ENCODE assay signal across 8 cellular contexts in the genomic region with DNA sequence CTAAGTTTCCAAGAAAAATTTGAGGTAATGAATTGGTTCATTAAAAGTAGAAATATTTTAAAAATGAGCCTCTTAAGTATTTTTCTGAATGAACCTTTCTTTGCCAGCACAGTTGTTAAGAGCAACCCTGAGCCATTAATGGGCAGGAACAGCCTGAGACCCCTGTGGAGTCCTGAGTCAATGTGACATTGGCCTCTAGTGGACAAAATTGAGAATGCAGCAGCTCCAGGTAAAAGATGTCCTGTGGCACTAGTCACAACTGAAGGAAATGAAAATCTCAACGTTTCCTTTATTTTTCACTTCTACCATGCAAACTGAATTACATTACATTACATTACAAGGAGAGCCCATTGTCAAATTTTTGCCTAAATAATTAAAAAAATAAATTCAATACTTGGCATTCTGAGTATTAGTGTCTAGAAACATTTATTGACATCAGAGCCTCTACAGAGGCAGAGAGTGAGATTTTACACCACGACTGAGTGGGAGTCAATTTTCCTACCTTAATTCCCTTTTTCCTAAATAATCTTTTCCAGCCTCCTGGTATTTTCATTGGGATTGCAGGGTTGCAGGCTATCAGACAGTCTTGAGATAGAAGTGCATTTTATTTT.
A peak's percentile ranks its signal among the peaks of the same experiment; 100 is the strongest.
DNase-seq lines count a peak whose midpoint lies in the region; ATAC-seq and TF ChIP-seq lines count a peak whose summit lies in the region.

No MANE protein-coding gene starts in this region.

- peaks cover 14% of the 10 kb centered on the region for H3K36me3 Mint-ChIP-seq in Calu3 (ENCODE audit: insufficient read depth, unreplicated experiment)
- no peaks in the 10 kb centered on the region for H3K36me3 Mint-ChIP-seq in activated CD4-positive, alpha-beta T cell treated with anti-CD3 and anti-CD28 coated beads, Interleukin-2, amount 10 ng/mL, durations not matched to agents 24 days and 14 days (ENCODE audit: low read depth)

- H3K4me1 Mint-ChIP-seq in Calu3 (ENCODE audit: low read depth, unreplicated experiment) = peaks cover 36% of the 10 kb centered on the region
- no peaks in the 10 kb centered on the region for H3K4me1 Mint-ChIP-seq in activated CD4-positive, alpha-beta T cell treated with anti-CD3 and anti-CD28 coated beads, Interleukin-2, amount 10 ng/mL, durations not matched to agents 24 days and 14 days

- DNase-seq in Calu3 (peak; percentile 83), NCI-H226 (peak; percentile 38), epidermal melanocyte (ENCODE audit: insufficient read length, low spot score) (peak; percentile 75), mucosa of descending colon (peak in 1 of 3 donors; percentile 87), tibial artery (peak in 1 of 2 donors; percentile 57)
- peak; percentile 87 for DNase-seq in activated CD4-positive, alpha-beta T cell treated with anti-CD3 and anti-CD28 coated beads, Interleukin-2, amount 10 ng/mL, durations not matched to agents 24 days and 14 days

- ATAC-seq in GM19351 (IDR thresholded peaks at IDR 0.05; ENCODE audit: unreplicated experiment) (peak; percentile 76), HG03354 (IDR thresholded peaks at IDR 0.05; ENCODE audit: poor library complexity, severe bottlenecking, unreplicated experiment) (peak; percentile 94), mucosa of descending colon (peak; percentile 72)

- TF ChIP-seq CTCF in Calu3 (IDR thresholded peaks at IDR 0.05; ENCODE audit: unreplicated experiment) (peak; percentile 74), mucosa of descending colon (IDR thresholded peaks at IDR 0.05) (peak; percentile 88), tibial artery (IDR thresholded peaks at IDR 0.05) (peak; percentile 90 to 93)

- intact Hi-C loops in Calu3 (cut with micrococcal nuclease; ENCODE audit: unreplicated experiment) (loop anchor here (1.0 kb wide), 3 partner anchors 218 to 361 kb away; no protein-coding TSS in a partner anchor), mucosa of descending colon (cut with DNase I, micrococcal nuclease) (loop anchor here (5.0 to 10.0 kb wide), 5 partner anchors 202 to 364 kb away; no protein-coding TSS in a partner anchor), tibial artery (cut with DNase I; ENCODE audit: low total_unique reads) (loop anchor here (5.0 to 10.0 kb wide), 2 partner anchors 164 to 362 kb away; no protein-coding TSS in a partner anchor)
- intact Hi-C loops in activated CD4-positive, alpha-beta T cell treated with anti-CD3 and anti-CD28 coated beads, Interleukin-2, amount 10 ng/mL, durations not matched to agents 24 days and 14 days (cut with micrococcal nuclease) = loop anchor here (1.0 to 10.0 kb wide), 4 partner anchors 74 to 537 kb away; a partner anchor contains a TSS

- H3K27me3 Mint-ChIP-seq in Calu3 (ENCODE audit: unreplicated experiment) = no peaks in the 10 kb centered on the region
- peaks cover 10% of the 10 kb centered on the region for H3K27me3 Mint-ChIP-seq in activated CD4-positive, alpha-beta T cell treated with anti-CD3 and anti-CD28 coated beads, Interleukin-2, amount 10 ng/mL, durations not matched to agents 24 days and 14 days

- CTCF ChIA-PET in Calu3 (lab: Charles Lee) = interaction anchor here (0.6 to 4.8 kb wide), 10 partner anchors 49 to 511 kb away, joined by 3 to 41 read pairs (median 6); a partner anchor contains a TSS

- H3K36me3 ChIP-seq in mucosa of descending colon (ENCODE audit: low read depth) (no peaks in the 10 kb centered on the region), tibial artery (peaks cover 3 to 9% (median 5%) of the 10 kb centered on the region in 3 donors)

- no peak overlapping the region for H3K27ac ChIP-seq in tibial artery

- H3K4me3 Mint-ChIP-seq in Calu3 (ENCODE audit: low read depth, unreplicated experiment) = no peak overlapping the region
- H3K4me3 Mint-ChIP-seq in activated CD4-positive, alpha-beta T cell treated with anti-CD3 and anti-CD28 coated beads, Interleukin-2, amount 10 ng/mL, durations not matched to agents 24 days and 14 days = no peak overlapping the region

- no peaks in the 10 kb centered on the region for H3K9me3 Mint-ChIP-seq in Calu3 (ENCODE audit: low read depth, unreplicated experiment)
- H3K9me3 Mint-ChIP-seq in activated CD4-positive, alpha-beta T cell treated with anti-CD3 and anti-CD28 coated beads, Interleukin-2, amount 10 ng/mL, durations not matched to agents 24 days and 14 days = no peaks in the 10 kb centered on the region

- H3K4me1 ChIP-seq in mucosa of descending colon (ENCODE audit: low read depth) (no peaks in the 10 kb centered on the region), tibial artery (no peaks in the 10 kb centered on the region)

- H3K9me3 ChIP-seq in mucosa of descending colon = no peaks in the 10 kb centered on the region
- no peaks in the 10 kb centered on the region for H3K9me3 ChIP-seq in tibial artery

- H3K4me3 ChIP-seq in mucosa of descending colon (no peak overlapping the region), tibial artery (no peak overlapping the region)

- no peaks in the 10 kb centered on the region for H3K27me3 ChIP-seq in tibial artery

- no TSS peak for BruUV-seq in Calu3 (replicated peaks; lab: Mats Ljungman, UMichigan)

- peak overlapping the region; percentile 60 for H3K27ac Mint-ChIP-seq in Calu3 (ENCODE audit: unreplicated experiment)
- no peak overlapping the region for H3K27ac Mint-ChIP-seq in activated CD4-positive, alpha-beta T cell treated with anti-CD3 and anti-CD28 coated beads, Interleukin-2, amount 10 ng/mL, durations not matched to agents 24 days and 14 days
